Comparison of ENCODE assay signal across 1 cellular context in the genomic region with DNA sequence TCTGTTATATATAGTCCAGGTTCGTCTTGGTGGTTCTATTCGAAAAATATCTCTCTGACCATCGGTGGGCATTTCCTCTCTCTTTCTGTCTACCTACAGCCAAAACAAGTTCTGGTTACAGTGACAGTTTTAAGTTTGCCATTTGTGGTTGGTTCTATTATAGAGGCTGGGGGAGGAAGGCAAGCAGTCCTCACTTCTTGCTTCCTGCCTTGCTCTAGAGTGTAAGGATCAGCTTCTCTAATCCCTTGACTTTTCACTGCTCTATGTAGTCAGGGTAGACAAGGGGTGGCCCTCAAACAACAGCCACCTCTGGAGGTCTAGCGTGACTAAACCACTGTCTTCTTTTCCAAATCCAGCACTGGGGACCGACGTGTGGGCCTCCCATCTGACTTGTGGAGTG.
A peak's percentile ranks its signal among the peaks of the same experiment; 100 is the strongest.
TF ChIP-seq lines count a peak whose summit lies in the region.

No MANE protein-coding gene starts in this region.

TF ChIP-seq in K562, 482 proteins besides CTCF, POLR2A, EP300 and RAD21 (continued from another document and continues in another):
- TF ChIP-seq, protein P1, sequence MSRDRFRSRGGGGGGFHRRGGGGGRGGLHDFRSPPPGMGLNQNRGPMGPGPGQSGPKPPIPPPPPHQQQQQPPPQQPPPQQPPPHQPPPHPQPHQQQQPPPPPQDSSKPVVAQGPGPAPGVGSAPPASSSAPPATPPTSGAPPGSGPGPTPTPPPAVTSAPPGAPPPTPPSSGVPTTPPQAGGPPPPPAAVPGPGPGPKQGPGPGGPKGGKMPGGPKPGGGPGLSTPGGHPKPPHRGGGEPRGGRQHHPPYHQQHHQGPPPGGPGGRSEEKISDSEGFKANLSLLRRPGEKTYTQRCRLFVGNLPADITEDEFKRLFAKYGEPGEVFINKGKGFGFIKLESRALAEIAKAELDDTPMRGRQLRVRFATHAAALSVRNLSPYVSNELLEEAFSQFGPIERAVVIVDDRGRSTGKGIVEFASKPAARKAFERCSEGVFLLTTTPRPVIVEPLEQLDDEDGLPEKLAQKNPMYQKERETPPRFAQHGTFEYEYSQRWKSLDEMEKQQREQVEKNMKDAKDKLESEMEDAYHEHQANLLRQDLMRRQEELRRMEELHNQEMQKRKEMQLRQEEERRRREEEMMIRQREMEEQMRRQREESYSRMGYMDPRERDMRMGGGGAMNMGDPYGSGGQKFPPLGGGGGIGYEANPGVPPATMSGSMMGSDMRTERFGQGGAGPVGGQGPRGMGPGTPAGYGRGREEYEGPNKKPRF (IDR thresholded peaks at IDR 0.05; ENCODE audit: low read depth, low read length): no peak
- TF ChIP-seq KDM4B (IDR thresholded peaks at IDR 0.05; ENCODE audit: borderline replicate concordance in 2 of 2, low read depth in 1 of 2) (no peak), RBM15 (IDR thresholded peaks at IDR 0.05; ENCODE audit: insufficient read depth, low read length) (no peak), CEBPG (CRISPR knock-in tag; IDR thresholded peaks at IDR 0.05) (no peak), CEBPG (tag; conservative IDR thresholded peaks at IDR 0.05 in 1 of 2, IDR thresholded peaks at IDR 0.05 in 1 of 2) (no peak), ZNF175 (CRISPR knock-in tag; IDR thresholded peaks at IDR 0.05; ENCODE audit: low read depth) (no peak), RFX1 (IDR thresholded peaks at IDR 0.05) (no peak), HLTF (IDR thresholded peaks at IDR 0.05) (no peak), SIX5 (IDR thresholded peaks at IDR 0.05; ENCODE audit: borderline replicate concordance in 1 of 2, insufficient read depth in 1 of 2, low read depth in 1 of 2, low read length in 2 of 2) (no peak), ATF2 (CRISPR knock-in tag; IDR thresholded peaks at IDR 0.05) (no peak), YY1 (IDR thresholded peaks at IDR 0.05; ENCODE audit: borderline replicate concordance in 1 of 3, control insufficient read depth in 1 of 3, extremely low read depth in 1 of 3, insufficient read depth in 3 of 3, insufficient read length in 1 of 3, insufficient replicate concordance in 2 of 3, low read depth in 1 of 3, low read length in 2 of 3) (no peak), XRCC4 (IDR thresholded peaks at IDR 0.05; ENCODE audit: extremely low read depth, insufficient read depth, insufficient read length) (no peak), KDM5B (IDR thresholded peaks at IDR 0.05; ENCODE audit: insufficient replicate concordance, low read depth, low read length) (peak; percentile 28), HIVEP1 (CRISPR knock-in tag; IDR thresholded peaks at IDR 0.05) (no peak), ILK (tag; IDR thresholded peaks at IDR 0.05; ENCODE audit: borderline replicate concordance, low read depth) (no peak), MYNN (IDR thresholded peaks at IDR 0.05) (peak; percentile 76; the same call in 1 of the 2 replicates), MYNN (CRISPR knock-in tag; IDR thresholded peaks at IDR 0.05) (no peak), RNF2 (IDR thresholded peaks at IDR 0.05) (peak; percentile 63), USF2 (CRISPR knock-in tag; IDR thresholded peaks at IDR 0.05) (no peak), NONO (IDR thresholded peaks at IDR 0.05; ENCODE audit: low read depth in 2 of 2, low read length in 1 of 2) (no peak), TSC22D4 (tag; IDR thresholded peaks at IDR 0.05) (no peak), SMARCA5 (IDR thresholded peaks at IDR 0.05) (no peak), SMC3 (conservative IDR thresholded peaks at IDR 0.05; ENCODE audit: insufficient read depth, low read depth, low read length) (no peak), CHD2 (IDR thresholded peaks at IDR 0.05; ENCODE audit: low read depth, low read length) (no peak), ZNF561 (CRISPR knock-in tag; conservative IDR thresholded peaks at IDR 0.05) (no peak), ZNF165 (CRISPR knock-in tag; IDR thresholded peaks at IDR 0.05; ENCODE audit: borderline replicate concordance) (no peak), NUFIP1 (IDR thresholded peaks at IDR 0.05; ENCODE audit: partially characterized antibody) (no peak), ETV5 (CRISPR knock-in tag; IDR thresholded peaks at IDR 0.05; ENCODE audit: low read depth) (peak; percentile 70; the same call in 1 of the 2 replicates), TEAD4 (IDR thresholded peaks at IDR 0.05; ENCODE audit: low read length) (peak; percentile 45; the same call in 1 of the 2 replicates), TEAD4 (CRISPR knock-in tag; IDR thresholded peaks at IDR 0.05; ENCODE audit: borderline replicate concordance) (no peak), MAFG (tag; conservative IDR thresholded peaks at IDR 0.05) (no peak), NFXL1 (CRISPR knock-in tag; IDR thresholded peaks at IDR 0.05) (no peak), ZNF589 (CRISPR knock-in tag; IDR thresholded peaks at IDR 0.05; ENCODE audit: low read depth) (no peak), HNRNPL (IDR thresholded peaks at IDR 0.05; ENCODE audit: low read depth, low read length) (no peak), U2AF1 (optimal IDR thresholded peaks at IDR 0.05; ENCODE audit: low read depth, low read length) (no peak), TFAM (CRISPR knock-in tag; conservative IDR thresholded peaks at IDR 0.05) (no peak), GABPA (tag; conservative IDR thresholded peaks at IDR 0.05; ENCODE audit: low read depth) (no peak)
- TF ChIP-seq, protein P2, sequence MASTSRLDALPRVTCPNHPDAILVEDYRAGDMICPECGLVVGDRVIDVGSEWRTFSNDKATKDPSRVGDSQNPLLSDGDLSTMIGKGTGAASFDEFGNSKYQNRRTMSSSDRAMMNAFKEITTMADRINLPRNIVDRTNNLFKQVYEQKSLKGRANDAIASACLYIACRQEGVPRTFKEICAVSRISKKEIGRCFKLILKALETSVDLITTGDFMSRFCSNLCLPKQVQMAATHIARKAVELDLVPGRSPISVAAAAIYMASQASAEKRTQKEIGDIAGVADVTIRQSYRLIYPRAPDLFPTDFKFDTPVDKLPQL (IDR thresholded peaks at IDR 0.05; ENCODE audit: extremely low read depth, insufficient read length): no peak
- TF ChIP-seq, protein P3, sequence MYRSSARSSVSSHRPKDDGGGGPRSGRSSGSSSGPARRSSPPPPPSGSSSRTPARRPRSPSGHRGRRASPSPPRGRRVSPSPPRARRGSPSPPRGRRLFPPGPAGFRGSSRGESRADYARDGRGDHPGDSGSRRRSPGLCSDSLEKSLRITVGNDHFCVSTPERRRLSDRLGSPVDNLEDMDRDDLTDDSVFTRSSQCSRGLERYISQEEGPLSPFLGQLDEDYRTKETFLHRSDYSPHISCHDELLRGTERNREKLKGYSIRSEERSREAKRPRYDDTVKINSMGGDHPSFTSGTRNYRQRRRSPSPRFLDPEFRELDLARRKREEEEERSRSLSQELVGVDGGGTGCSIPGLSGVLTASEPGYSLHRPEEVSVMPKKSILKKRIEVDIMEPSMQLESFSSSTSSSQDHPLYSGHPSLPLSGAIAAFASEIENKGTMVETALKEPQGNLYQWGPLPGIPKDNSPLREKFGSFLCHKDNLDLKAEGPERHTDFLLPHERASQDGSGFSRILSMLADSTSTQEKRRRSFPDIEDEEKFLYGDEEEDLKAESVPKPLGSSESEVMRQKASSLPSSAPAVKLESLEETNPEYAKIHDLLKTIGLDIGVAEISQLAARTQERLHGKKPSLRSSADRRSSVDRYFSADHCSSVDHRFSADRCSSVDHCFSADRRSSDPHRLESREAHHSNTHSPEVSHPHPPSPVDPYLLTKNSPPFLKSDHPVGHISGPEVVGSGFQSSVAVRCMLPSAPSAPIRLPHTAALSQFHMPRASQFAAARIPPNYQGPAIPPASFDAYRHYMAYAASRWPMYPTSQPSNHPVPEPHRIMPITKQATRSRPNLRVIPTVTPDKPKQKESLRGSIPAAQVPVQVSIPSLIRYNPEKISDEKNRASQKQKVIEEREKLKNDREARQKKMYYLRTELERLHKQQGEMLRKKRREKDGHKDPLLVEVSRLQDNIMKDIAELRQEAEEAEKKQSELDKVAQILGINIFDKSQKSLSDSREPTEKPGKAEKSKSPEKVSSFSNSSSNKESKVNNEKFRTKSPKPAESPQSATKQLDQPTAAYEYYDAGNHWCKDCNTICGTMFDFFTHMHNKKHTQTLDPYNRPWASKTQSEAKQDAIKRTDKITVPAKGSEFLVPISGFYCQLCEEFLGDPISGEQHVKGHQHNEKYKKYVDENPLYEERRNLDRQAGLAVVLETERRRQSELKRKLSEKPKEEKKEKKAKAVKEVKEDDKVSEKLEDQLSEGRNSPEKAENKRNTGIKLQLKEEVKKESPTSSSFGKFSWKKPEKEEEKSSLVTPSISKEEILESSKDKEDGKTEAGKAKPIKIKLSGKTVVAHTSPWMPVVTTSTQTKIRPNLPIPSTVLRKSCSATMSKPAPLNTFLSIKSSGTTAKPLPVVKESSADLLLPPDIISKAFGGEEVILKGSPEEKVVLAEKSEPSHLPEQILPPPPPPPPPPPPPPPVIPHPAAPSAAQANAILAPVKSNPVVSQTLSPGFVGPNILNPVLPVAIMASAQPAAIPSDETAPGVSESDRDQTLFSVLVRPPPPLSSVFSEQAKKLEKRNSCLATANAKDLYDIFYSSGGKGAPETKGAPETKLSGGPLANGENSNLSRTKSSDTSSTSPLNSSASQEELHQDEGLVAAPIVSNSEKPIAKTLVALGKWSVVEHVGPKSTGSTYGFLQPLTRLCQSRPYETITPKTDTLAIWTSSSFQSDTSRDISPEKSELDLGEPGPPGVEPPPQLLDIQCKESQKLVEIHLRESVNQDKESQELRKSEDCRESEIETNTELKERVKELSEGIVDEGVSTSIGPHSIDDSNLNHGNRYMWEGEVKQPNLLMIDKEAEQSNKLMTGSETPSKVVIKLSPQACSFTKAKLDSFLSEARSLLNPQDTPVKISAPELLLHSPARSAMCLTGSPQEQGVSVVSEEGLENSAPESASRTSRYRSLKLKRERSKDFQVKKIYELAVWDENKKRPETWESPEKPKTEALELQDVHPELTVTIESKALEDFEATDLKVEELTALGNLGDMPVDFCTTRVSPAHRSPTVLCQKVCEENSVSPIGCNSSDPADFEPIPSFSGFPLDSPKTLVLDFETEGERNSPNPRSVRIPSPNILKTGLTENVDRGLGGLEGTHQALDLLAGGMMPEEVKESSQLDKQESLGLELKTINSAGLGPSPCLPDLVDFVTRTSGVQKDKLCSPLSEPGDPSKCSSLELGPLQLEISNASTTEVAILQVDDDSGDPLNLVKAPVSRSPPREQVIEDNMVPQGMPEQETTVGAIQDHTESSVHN (IDR thresholded peaks at IDR 0.05; ENCODE audit: borderline replicate concordance in 1 of 2, low read depth in 1 of 2): no peak
- TF ChIP-seq, protein P4, sequence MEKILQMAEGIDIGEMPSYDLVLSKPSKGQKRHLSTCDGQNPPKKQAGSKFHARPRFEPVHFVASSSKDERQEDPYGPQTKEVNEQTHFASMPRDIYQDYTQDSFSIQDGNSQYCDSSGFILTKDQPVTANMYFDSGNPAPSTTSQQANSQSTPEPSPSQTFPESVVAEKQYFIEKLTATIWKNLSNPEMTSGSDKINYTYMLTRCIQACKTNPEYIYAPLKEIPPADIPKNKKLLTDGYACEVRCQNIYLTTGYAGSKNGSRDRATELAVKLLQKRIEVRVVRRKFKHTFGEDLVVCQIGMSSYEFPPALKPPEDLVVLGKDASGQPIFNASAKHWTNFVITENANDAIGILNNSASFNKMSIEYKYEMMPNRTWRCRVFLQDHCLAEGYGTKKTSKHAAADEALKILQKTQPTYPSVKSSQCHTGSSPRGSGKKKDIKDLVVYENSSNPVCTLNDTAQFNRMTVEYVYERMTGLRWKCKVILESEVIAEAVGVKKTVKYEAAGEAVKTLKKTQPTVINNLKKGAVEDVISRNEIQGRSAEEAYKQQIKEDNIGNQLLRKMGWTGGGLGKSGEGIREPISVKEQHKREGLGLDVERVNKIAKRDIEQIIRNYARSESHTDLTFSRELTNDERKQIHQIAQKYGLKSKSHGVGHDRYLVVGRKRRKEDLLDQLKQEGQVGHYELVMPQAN (IDR thresholded peaks at IDR 0.05; ENCODE audit: borderline replicate concordance): no peak
- TF ChIP-seq, protein P5, sequence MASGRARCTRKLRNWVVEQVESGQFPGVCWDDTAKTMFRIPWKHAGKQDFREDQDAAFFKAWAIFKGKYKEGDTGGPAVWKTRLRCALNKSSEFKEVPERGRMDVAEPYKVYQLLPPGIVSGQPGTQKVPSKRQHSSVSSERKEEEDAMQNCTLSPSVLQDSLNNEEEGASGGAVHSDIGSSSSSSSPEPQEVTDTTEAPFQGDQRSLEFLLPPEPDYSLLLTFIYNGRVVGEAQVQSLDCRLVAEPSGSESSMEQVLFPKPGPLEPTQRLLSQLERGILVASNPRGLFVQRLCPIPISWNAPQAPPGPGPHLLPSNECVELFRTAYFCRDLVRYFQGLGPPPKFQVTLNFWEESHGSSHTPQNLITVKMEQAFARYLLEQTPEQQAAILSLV (tag; IDR thresholded peaks at IDR 0.05): no peak
- TF ChIP-seq, protein P6, sequence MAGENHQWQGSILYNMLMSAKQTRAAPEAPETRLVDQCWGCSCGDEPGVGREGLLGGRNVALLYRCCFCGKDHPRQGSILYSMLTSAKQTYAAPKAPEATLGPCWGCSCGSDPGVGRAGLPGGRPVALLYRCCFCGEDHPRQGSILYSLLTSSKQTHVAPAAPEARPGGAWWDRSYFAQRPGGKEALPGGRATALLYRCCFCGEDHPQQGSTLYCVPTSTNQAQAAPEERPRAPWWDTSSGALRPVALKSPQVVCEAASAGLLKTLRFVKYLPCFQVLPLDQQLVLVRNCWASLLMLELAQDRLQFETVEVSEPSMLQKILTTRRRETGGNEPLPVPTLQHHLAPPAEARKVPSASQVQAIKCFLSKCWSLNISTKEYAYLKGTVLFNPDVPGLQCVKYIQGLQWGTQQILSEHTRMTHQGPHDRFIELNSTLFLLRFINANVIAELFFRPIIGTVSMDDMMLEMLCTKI (IDR thresholded peaks at IDR 0.05; ENCODE audit: partially characterized antibody): no peak
